Comparison of ENCODE assay signal across 17 cellular contexts in the genomic region with DNA sequence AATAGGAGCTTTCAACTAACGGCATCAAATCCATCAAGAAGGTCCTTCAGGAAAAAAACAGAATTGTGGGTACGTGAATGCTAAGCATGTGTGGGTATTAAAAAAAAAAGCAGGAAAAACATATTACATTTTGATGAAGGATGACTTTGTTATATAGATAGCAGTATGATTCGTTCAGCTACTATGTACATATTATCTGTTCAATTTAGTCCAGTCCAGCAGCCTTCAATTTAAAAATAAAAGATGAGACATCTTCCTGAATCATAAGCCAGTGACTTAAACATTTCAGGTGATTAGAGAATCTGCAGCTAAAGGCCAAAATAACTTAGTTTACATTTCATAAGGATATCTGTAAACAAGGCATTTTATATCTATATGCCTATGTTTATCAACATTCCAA.
"Had no signal": no experiment of that assay in that cellular context is flagged by ENCODE, and none has a peak within 500 bp of the region (broad histone marks: within the 10 kb centered on the region; RNA-seq: fewer than 3 reads in every experiment).

No MANE protein-coding gene starts in this region.

- DNase-seq: activated CD4-positive, alpha-beta T cell treated with anti-CD3 and anti-CD28 coated beads, Interleukin-2, amount 50 U/mL, for 48 hours; activated gamma-delta T cell treated with Interleukin-2 at 50 U/mL for 16 hours; adrenal gland; lower lobe of right lung; natural killer cell; spleen; stimulated activated CD4-positive, alpha-beta T cell treated with anti-CD3 and anti-CD28 coated beads, Interleukin-4, amount 100 ng/mL, for 4 hours; T-helper 17 cell; upper lobe of left lung; WERI-Rb-1 had no signal

- FAIRE-seq: endometrium had no signal

- H3K4me3 ChIP-seq: adrenal gland, cardiac muscle cell, hepatocyte, lower lobe of right lung, spleen, thoracic aorta, upper lobe of left lung had no signal

- ATAC-seq: lower lobe of right lung; natural killer cell; sciatic nerve; stimulated activated memory B cell treated with anti-CD40 and anti-IgM and Interleukin-4, amounts not matched to agents 10 μg/mL and 1 μg/mL and 100 μg/mL, for 72 hours; T-helper 17 cell had no signal

- H3K27ac ChIP-seq: adrenal gland, cardiac muscle cell, hepatocyte, lower lobe of right lung, neutrophil, spleen, thoracic aorta, upper lobe of left lung, WERI-Rb-1 had no signal

- H3K27me3 ChIP-seq: adrenal gland, cardiac muscle cell, hepatocyte, neutrophil, spleen, upper lobe of left lung had no signal
